Comparison of ENCODE assay signal across 8 cellular contexts in the genomic region with DNA sequence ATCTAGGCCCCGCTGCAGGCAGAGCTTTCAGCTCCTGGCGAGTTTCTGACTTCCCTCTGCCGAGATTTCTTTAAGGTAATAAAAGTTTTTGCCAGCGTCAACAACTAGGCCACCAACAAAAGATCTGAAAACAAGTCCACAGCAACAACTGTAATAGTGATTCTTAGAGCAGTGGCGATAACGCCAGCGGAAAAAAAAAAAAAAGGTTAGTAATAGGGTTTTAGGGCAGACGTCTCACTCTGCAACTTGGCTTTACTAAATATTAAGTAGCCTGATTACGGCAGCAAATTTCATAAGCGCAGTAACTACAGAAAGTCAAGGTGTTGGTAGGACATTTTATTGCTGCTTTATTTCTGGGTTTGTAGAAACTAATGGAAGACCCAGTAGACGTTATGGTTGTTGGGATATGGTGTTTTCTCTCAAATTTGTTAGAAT. TPM values are rescaled to one million over a fixed set of nuclear protein-coding genes. Genes with fewer than 3 reads are reported as not detected.
DNase-seq lines count a peak whose midpoint lies in the region; ATAC-seq and TF ChIP-seq lines count a peak whose summit lies in the region.

No MANE protein-coding gene starts in this region.

- intact Hi-C loops in sigmoid colon (cut with DNase I), result no loop called here
- intact Hi-C loops in posterior vena cava (cut with DNase I), result no loop called here

- ATAC-seq in GM18873 (IDR thresholded peaks at IDR 0.05; ENCODE audit: low FRiP score, unreplicated experiment) (peak; percentile 1), GM18498 (IDR thresholded peaks at IDR 0.05; ENCODE audit: unreplicated experiment) (no peak)

- H3K4me1 Mint-ChIP-seq in T-helper 1 cell treated with Interleukin-12 subunit alpha and Interleukin-12 subunit beta and Interleukin-4 antibody, amounts not matched to agents 30 μg/mL and 1 μg/mL, for 36 hours (ENCODE audit: low read depth), result peaks cover 28% of the 10 kb centered on the region

- peaks cover 17% of the 10 kb centered on the region for H3K36me3 Mint-ChIP-seq in T-helper 1 cell treated with Interleukin-12 subunit alpha and Interleukin-12 subunit beta and Interleukin-4 antibody, amounts not matched to agents 30 μg/mL and 1 μg/mL, for 36 hours (ENCODE audit: low read depth)

- H3K4me1 ChIP-seq in sigmoid colon, result peaks cover 0 to 16% (median 13%) of the 10 kb centered on the region in 4 donors

- DNase-seq in fibroblast of villous mesenchyme (ENCODE audit: low read depth) (no peak), sigmoid colon (no peak), epidermal melanocyte (ENCODE audit: insufficient read length, low spot score) (no peak), superior temporal gyrus (ENCODE audit: extremely low spot score) (no peak), posterior vena cava (ENCODE audit: low spot score) (no peak)

- no peaks in the 10 kb centered on the region for H3K9me3 ChIP-seq in sigmoid colon

- no peaks in the 10 kb centered on the region for H3K36me3 ChIP-seq in sigmoid colon

- H3K27me3 Mint-ChIP-seq in T-helper 1 cell treated with Interleukin-12 subunit alpha and Interleukin-12 subunit beta and Interleukin-4 antibody, amounts not matched to agents 30 μg/mL and 1 μg/mL, for 36 hours (ENCODE audit: low read depth), result no peaks in the 10 kb centered on the region

- peak overlapping the region; percentile 96 for H3K27ac Mint-ChIP-seq in T-helper 1 cell treated with Interleukin-12 subunit alpha and Interleukin-12 subunit beta and Interleukin-4 antibody, amounts not matched to agents 30 μg/mL and 1 μg/mL, for 36 hours

- TF ChIP-seq EP300 in sigmoid colon (IDR thresholded peaks at IDR 0.05), result no peak

- peak overlapping the region; percentile 89 to 93 (median 92) for H3K27ac ChIP-seq in sigmoid colon

- 2 to 4% methylated on average over 11 of the region's 11 CpGs for WGBS in sigmoid colon, 2 donors

- peak overlapping the region; percentile 94 for H3K4me3 ChIP-seq in fibroblast of villous mesenchyme (ENCODE audit: low read depth, low read length)
- peak overlapping the region; percentile 60 to 87 (median 70) for H3K4me3 ChIP-seq in sigmoid colon

- peak overlapping the region; percentile 99 for H3K4me3 Mint-ChIP-seq in T-helper 1 cell treated with Interleukin-12 subunit alpha and Interleukin-12 subunit beta and Interleukin-4 antibody, amounts not matched to agents 30 μg/mL and 1 μg/mL, for 36 hours

- no peak for TF ChIP-seq POLR2A in sigmoid colon (IDR thresholded peaks at IDR 0.05)

- H3K9me3 Mint-ChIP-seq in T-helper 1 cell treated with Interleukin-12 subunit alpha and Interleukin-12 subunit beta and Interleukin-4 antibody, amounts not matched to agents 30 μg/mL and 1 μg/mL, for 36 hours, result no peaks in the 10 kb centered on the region

- H3K27me3 ChIP-seq in sigmoid colon, result no peaks in the 10 kb centered on the region

- TF ChIP-seq CTCF in fibroblast of villous mesenchyme (IDR thresholded peaks at IDR 0.05; ENCODE audit: insufficient read depth, low read depth, low read length), result no peak
- TF ChIP-seq CTCF in sigmoid colon (IDR thresholded peaks at IDR 0.05), result no peak

RNA-seq across cellular contexts. Expression of a gene that starts 0.5 kb away (rescaled TPM):
- total RNA-seq in fibroblast of villous mesenchyme (27.1 and 48.8 TPM in 2 replicates), sigmoid colon (10 to 100 TPM; 16.2 to 20.6 (median 17.4) TPM), posterior vena cava (10 to 100 TPM; 19.4 to 19.9 TPM)
- 1 to 10 TPM; 1.8 to 8.7 (median 2.5) TPM for polyA plus RNA-seq in sigmoid colon
